ENCODE assay signal across 12 cellular contexts in genomic region chr1:201791051-201791774, GRCh38. TPM values are rescaled to one million over a fixed set of nuclear protein-coding genes. Genes with fewer than 3 reads are reported as not detected.
A peak's percentile ranks its signal among the peaks of the same experiment; 100 is the strongest.
DNase-seq lines count a peak whose midpoint lies in the region; ATAC-seq and TF ChIP-seq lines count a peak whose summit lies in the region.
"Had no signal": no experiment of that assay in that cellular context is flagged by ENCODE, and none has a peak within 500 bp of the region (broad histone marks: within the 10 kb centered on the region; RNA-seq: fewer than 3 reads in every experiment).

No MANE protein-coding gene starts in this region.

- H3K27me3 Mint-ChIP-seq in glutamatergic neuron (ENCODE audit: unreplicated experiment): peaks cover 10% of the 10 kb centered on the region
- H3K27me3 Mint-ChIP-seq: CD4-positive, alpha-beta memory T cell had no signal

- peaks cover 0 to 5% (median 0%) of the 10 kb centered on the region in 11 experiments; a peak in 3 of 22 replicates for H3K9me3 ChIP-seq in BLaER1 treated with 17β-estradiol and CSF1 and Interleukin-3, amounts not matched to agents 10 nM and 100 nM (replicated peaks in 1 of 11)
- H3K9me3 ChIP-seq in OCI-LY3 (ENCODE audit: insufficient read depth, low read length) (no peaks in the 10 kb centered on the region), psoas muscle (no peaks in the 10 kb centered on the region), BE2C (no peaks in the 10 kb centered on the region)

- DNase-seq in glutamatergic neuron (no peak), psoas muscle (no peak), GM10266 (ENCODE audit: extremely low spot score) (no peak), BE2C (no peak), T1000 (lab: John Stamatoyannopoulos, UW) (no peak)
- no peak for DNase-seq in central memory CD4-positive, alpha-beta T cell
- DNase-seq: activated naive CD4-positive, alpha-beta T cell treated with Interleukin-2 at 50 U/mL for 16 hours; CD4-positive, alpha-beta memory T cell; stimulated activated CD4-positive, alpha-beta T cell treated with anti-CD3 and anti-CD28 coated beads, Interleukin-12 subunit alpha, Interleukin-12 subunit beta, amount 100 ng/mL, for 4 hours; T-helper 9 cell had no signal

- ATAC-seq in psoas muscle: peak in 1 of 4 donors; percentile 33

- H3K4me1 ChIP-seq in BLaER1 treated with 17β-estradiol and CSF1 and Interleukin-3, amounts not matched to agents 10 nM and 100 nM: peaks cover 60 to 74% (median 69%) of the 10 kb centered on the region in 10 experiments
- peaks cover 10% of the 10 kb centered on the region; the same call in 1 of the 2 replicates for H3K4me1 ChIP-seq in OCI-LY3 (ENCODE audit: low read length)
- peaks cover 19% of the 10 kb centered on the region for H3K4me1 ChIP-seq in psoas muscle
- no peaks in the 10 kb centered on the region for H3K4me1 ChIP-seq in BE2C

- WGBS in psoas muscle, 3 donors: 30 to 45% (median 40%) methylated on average over 8 of the region's 8 CpGs

- H3K4me2 ChIP-seq in BLaER1 treated with 17β-estradiol and CSF1 and Interleukin-3, amounts not matched to agents 10 nM and 100 nM: peak overlapping the region; percentile 78 to 98 (median 91)
- H3K4me2 ChIP-seq in OCI-LY3 (ENCODE audit: low read length): peak overlapping the region; percentile 5; the same call in 1 of the 2 replicates

- H3K27ac Mint-ChIP-seq in glutamatergic neuron (ENCODE audit: unreplicated experiment): peak overlapping the region; percentile 20
- H3K27ac Mint-ChIP-seq: CD4-positive, alpha-beta memory T cell had no signal

- H3K9ac ChIP-seq in BLaER1 treated with 17β-estradiol and CSF1 and Interleukin-3, amounts not matched to agents 10 nM and 100 nM: peak overlapping the region; percentile 12 to 91 (median 71); a peak in 20 of 22 replicates
- H3K9ac ChIP-seq in OCI-LY3 (ENCODE audit: low read length): no peak overlapping the region

- no peaks in the 10 kb centered on the region for H3K27me3 ChIP-seq in BLaER1 treated with 17β-estradiol and CSF1 and Interleukin-3, amounts not matched to agents 10 nM and 100 nM
- H3K27me3 ChIP-seq in OCI-LY3 (ENCODE audit: low read depth, low read length) (peaks cover 29% of the 10 kb centered on the region), psoas muscle (ENCODE audit: insufficient read depth in 3 of 3, low read length in 2 of 3) (peaks cover 0 to 12% (median 0%) of the 10 kb centered on the region in 3 donors), BE2C (no peaks in the 10 kb centered on the region)

- peak overlapping the region; percentile 44 for H3K4me3 Mint-ChIP-seq in glutamatergic neuron (ENCODE audit: unreplicated experiment)
- H3K4me3 Mint-ChIP-seq: CD4-positive, alpha-beta memory T cell had no signal

- H3K4me1 Mint-ChIP-seq in glutamatergic neuron (ENCODE audit: low read depth, unreplicated experiment): peaks cover 14% of the 10 kb centered on the region
- H3K4me1 Mint-ChIP-seq: CD4-positive, alpha-beta memory T cell had no signal

- H3K9me3 Mint-ChIP-seq in glutamatergic neuron (ENCODE audit: unreplicated experiment): peaks cover 23% of the 10 kb centered on the region
- H3K9me3 Mint-ChIP-seq: CD4-positive, alpha-beta memory T cell had no signal

- no peak overlapping the region for H2AFZ ChIP-seq in OCI-LY3 (ENCODE audit: low read depth, low read length)

- peak overlapping the region; percentile 50 to 99 (median 89); a peak in 21 of 22 replicates for H3K27ac ChIP-seq in BLaER1 treated with 17β-estradiol and CSF1 and Interleukin-3, amounts not matched to agents 10 nM and 100 nM
- H3K27ac ChIP-seq in OCI-LY3 (ENCODE audit: low read length): no peak overlapping the region
- H3K27ac ChIP-seq in psoas muscle: peak overlapping the region; percentile 57

- intact Hi-C loops in psoas muscle (cut with DNase I): loop anchor here in 1 of 2 donors (5.0 kb wide), 1 partner anchor 234 kb away; no protein-coding TSS in a partner anchor

- no peaks in the 10 kb centered on the region for H3K79me2 ChIP-seq in OCI-LY3 (ENCODE audit: low read length)

- H4K20me1 ChIP-seq in BLaER1 treated with 17β-estradiol and CSF1 and Interleukin-3, amounts not matched to agents 10 nM and 100 nM: no peaks in the 10 kb centered on the region; a peak in 1 of 22 replicates
- H4K20me1 ChIP-seq in OCI-LY3 (ENCODE audit: insufficient read depth, low read length): no peaks in the 10 kb centered on the region

- peak overlapping the region in 8 of 10 experiments; percentile 1 to 54 (median 34); a peak in 14 of 20 replicates for H3K4me3 ChIP-seq in BLaER1 treated with 17β-estradiol and CSF1 and Interleukin-3, amounts not matched to agents 10 nM and 100 nM
- H3K4me3 ChIP-seq in OCI-LY3 (ENCODE audit: low read length) (no peak overlapping the region), psoas muscle (no peak overlapping the region), BE2C (ENCODE audit: low read depth, low read length) (no peak overlapping the region)

- H3K36me3 ChIP-seq in BLaER1 treated with 17β-estradiol and CSF1 and Interleukin-3, amounts not matched to agents 10 nM and 100 nM: peaks cover 54 to 90% (median 81%) of the 10 kb centered on the region in 11 experiments
- H3K36me3 ChIP-seq in OCI-LY3 (replicated peaks; ENCODE audit: low read depth, low read length) (no peaks in the 10 kb centered on the region), psoas muscle (ENCODE audit: insufficient read depth in 1 of 2, low read depth in 1 of 2) (peaks cover 0 to 34% of the 10 kb centered on the region in 2 donors), BE2C (peaks cover 6% of the 10 kb centered on the region; the same call in 1 of the 2 replicates)

- H3K36me3 Mint-ChIP-seq in glutamatergic neuron (ENCODE audit: unreplicated experiment): peaks cover 25% of the 10 kb centered on the region

- TF ChIP-seq CTCF in OCI-LY3 (IDR thresholded peaks at IDR 0.05; ENCODE audit: low read depth, low read length) (no peak), glutamatergic neuron (IDR thresholded peaks at IDR 0.05; ENCODE audit: partially characterized antibody, unreplicated experiment) (no peak), psoas muscle (IDR thresholded peaks at IDR 0.05) (no peak), GM10266 (IDR thresholded peaks at IDR 0.05; ENCODE audit: control insufficient read depth, insufficient read depth, low read depth, missing control alignments) (no peak), BE2C (IDR thresholded peaks at IDR 0.05; ENCODE audit: low read depth, low read length) (no peak)

RNA-seq across cellular contexts. Expression of gene IPO9, which starts 37.7 kb away (rescaled TPM):
- 97.8 TPM for total RNA-seq in glutamatergic neuron (ENCODE audit: unreplicated experiment)
- 10 to 100 TPM; 20.1 to 26.9 (median 22.6) TPM for total RNA-seq in psoas muscle
- polyA plus RNA-seq in psoas muscle: 10 to 100 TPM in 1 of 3 donors, 1 to 10 TPM in 2; 6.6 to 12.1 (median 7.5) TPM
- polyA plus RNA-seq in BE2C (2012; ENCODE audit: insufficient read depth, insufficient read length, low read depth): 39.1 TPM

Comparison
In these comparisons a context has a peak if more than half of its experiments do, and no peak if none do; other contexts are left out.
1. H3K4me3 ChIP-seq: peak in BLaER1 treated with 17β-estradiol and CSF1 and Interleukin-3, amounts not matched to agents 10 nM and 100 nM (8 of 10); none in OCI-LY3 (single experiment), psoas muscle (single experiment) and BE2C (single experiment).